8 cellular contexts compared by ENCODE assay signal in genomic region chr5:149187617-149188016, GRCh38. TPM values are rescaled to one million over a fixed set of nuclear protein-coding genes. Genes with fewer than 3 reads are reported as not detected.
DNase-seq lines count a peak whose midpoint lies in the region; FAIRE-seq and TF ChIP-seq lines count a peak whose summit lies in the region.
"Not testable (repeated sequence)": the region's sequence is repeated elsewhere in the genome, so short reads cannot be mapped to it uniquely, and the experiment has no call there.

No MANE protein-coding gene starts in this region.

- TF ChIP-seq CTCF in Calu3 (IDR thresholded peaks at IDR 0.05; ENCODE audit: unreplicated experiment); MCF 10A (IDR thresholded peaks at IDR 0.05; ENCODE audit: unreplicated experiment); epithelial cell of esophagus (IDR thresholded peaks at IDR 0.05; ENCODE audit: insufficient read depth, low read depth, low read length, missing control alignments): not testable (repeated sequence)

- H3K4me3 Mint-ChIP-seq in Calu3 (ENCODE audit: low read depth, unreplicated experiment) (peak overlapping the region; percentile 52), MCF 10A (ENCODE audit: unreplicated experiment) (peak overlapping the region; percentile 42)

- not testable (repeated sequence) for H3K9me3 Mint-ChIP-seq in Calu3 (ENCODE audit: low read depth, unreplicated experiment); MCF 10A (ENCODE audit: unreplicated experiment)

- CTCF ChIA-PET in Calu3 (lab: Charles Lee), result not testable (repeated sequence)
- CTCF ChIA-PET in MCF 10A (lab: Yijun Ruan, JAX), result interaction anchor here (0.7 kb wide), 1 partner anchor 78 kb away, joined by 3 read pairs; no protein-coding TSS in a partner anchor

- H3K27me3 Mint-ChIP-seq in Calu3 (ENCODE audit: unreplicated experiment); MCF 10A (ENCODE audit: insufficient read depth, unreplicated experiment): not testable (repeated sequence)

- intact Hi-C loops in Calu3 (cut with micrococcal nuclease; ENCODE audit: unreplicated experiment), result loop anchor here (1.0 kb wide), 1 partner anchor 13 kb away; no protein-coding TSS in a partner anchor
- intact Hi-C loops in MCF 10A (cut with micrococcal nuclease), result not testable (repeated sequence)

- H3K36me3 Mint-ChIP-seq in Calu3 (ENCODE audit: insufficient read depth, unreplicated experiment), result peaks cover 31% of the 10 kb centered on the region
- peaks cover 49% of the 10 kb centered on the region for H3K36me3 Mint-ChIP-seq in MCF 10A (ENCODE audit: insufficient read depth, unreplicated experiment)

- H3K27ac Mint-ChIP-seq in Calu3 (ENCODE audit: unreplicated experiment) (peak overlapping the region; percentile 99), MCF 10A (ENCODE audit: low read depth, unreplicated experiment) (peak overlapping the region; percentile 65)

- H3K4me1 Mint-ChIP-seq in Calu3 (ENCODE audit: low read depth, unreplicated experiment) (peaks cover 62% of the 10 kb centered on the region), MCF 10A (ENCODE audit: insufficient read depth, unreplicated experiment) (peaks cover 31% of the 10 kb centered on the region)

- FAIRE-seq in RCC 7860 (lab: Jason Lieb, UNC), result peak; percentile 87
- FAIRE-seq in urothelium cell line (lab: Jason Lieb, UNC), result peak; percentile 98

- POLR2A ChIA-PET in MCF 10A (lab: Yijun Ruan, JAX), result interaction anchor here (0.8 to 1.1 kb wide), 2 partner anchors 27 to 44 kb away, joined by 4 read pairs; no protein-coding TSS in a partner anchor

- DNase-seq in Calu3 (peak; percentile 87), HT-29 (ENCODE audit: low spot score) (peak; percentile 88), RCC 7860 (ENCODE audit: low spot score) (peak; percentile 64), MCF 10A (ENCODE audit: unreplicated experiment) (peak; percentile 86), epithelial cell of esophagus (ENCODE audit: low read depth) (peak; percentile 94), iris pigment epithelial cell (ENCODE audit: low read depth) (peak; percentile 61), putamen (ENCODE audit: low spot score) (peak; percentile 30)
- DNase-seq in urothelium cell line (ENCODE audit: low spot score), result not testable (repeated sequence)

- H3K4me3 ChIP-seq in epithelial cell of esophagus (ENCODE audit: low read length), result not testable (repeated sequence)

- not testable (repeated sequence) for BruUV-seq in Calu3 (replicated peaks; lab: Mats Ljungman, UMichigan); MCF 10A (replicated peaks; lab: Mats Ljungman, UMichigan)

RNA-seq across cellular contexts. Expression of gene ABLIM3, which starts 46.3 kb away (rescaled TPM):
- total RNA-seq in Calu3 (2022), result 58.2 and 70.9 TPM in 2 replicates
- total RNA-seq in HT-29 (2014; rRNA removed; shearing (Covaris generic)), result 13.6 and 20.7 TPM in 2 replicates
- total RNA-seq in MCF 10A (2022), result 168 and 206 TPM in 2 replicates
